ENCODE assay signal across 9 cellular contexts in the genomic region with DNA sequence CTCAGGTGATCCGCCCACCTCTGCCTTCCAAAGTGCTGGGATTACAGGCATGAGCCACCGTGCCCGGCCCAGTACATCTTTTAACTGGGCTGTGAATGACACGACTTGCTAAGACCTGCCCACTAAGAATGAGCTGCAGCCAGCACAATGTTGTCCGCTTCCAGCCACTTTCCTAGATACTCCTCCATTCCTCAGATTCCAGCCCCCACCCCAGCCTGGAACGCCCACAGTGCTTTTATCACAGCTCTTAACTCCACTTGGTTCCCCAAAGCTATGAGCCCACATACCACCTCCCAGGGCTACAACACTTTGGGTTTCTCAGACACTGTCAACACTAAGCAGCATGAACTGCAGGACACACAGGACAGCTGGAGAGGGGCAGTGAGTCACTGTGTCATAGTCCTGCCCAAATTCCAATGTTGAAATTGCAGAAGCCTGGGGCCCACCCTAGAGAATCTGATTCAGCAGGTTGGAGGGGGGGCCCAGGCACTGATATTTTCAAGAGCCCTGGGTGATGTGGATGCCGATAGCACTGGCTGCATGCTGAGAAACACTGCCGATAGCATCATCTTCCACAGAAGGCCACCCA. TPM values are rescaled to one million over a fixed set of nuclear protein-coding genes. Genes with fewer than 3 reads are reported as not detected.
A peak's percentile ranks its signal among the peaks of the same experiment; 100 is the strongest.
DNase-seq lines count a peak whose midpoint lies in the region; ATAC-seq and TF ChIP-seq lines count a peak whose summit lies in the region.
"Had no signal": no experiment of that assay in that cellular context is flagged by ENCODE, and none has a peak within 500 bp of the region (broad histone marks: within the 10 kb centered on the region; RNA-seq: fewer than 3 reads in every experiment).

No MANE protein-coding gene starts in this region.

- ATAC-seq in HG03520 (IDR thresholded peaks at IDR 0.05; ENCODE audit: unreplicated experiment): no peak
- ATAC-seq in GM21723 (IDR thresholded peaks at IDR 0.05; ENCODE audit: unreplicated experiment): no peak

- H3K36me3 ChIP-seq in breast epithelium: no peaks in the 10 kb centered on the region
- no peaks in the 10 kb centered on the region for H3K36me3 ChIP-seq in mucosa of stomach (ENCODE audit: control insufficient read depth, insufficient read depth, low read length)

- TF ChIP-seq CTCF in AG10803 (conservative IDR thresholded peaks at IDR 0.05; ENCODE audit: low read length) (no peak), breast epithelium (IDR thresholded peaks at IDR 0.05) (no peak)

- no peak for TF ChIP-seq POLR2A in breast epithelium (IDR thresholded peaks at IDR 0.05)

- H3K9me3 ChIP-seq in breast epithelium (no peaks in the 10 kb centered on the region), mucosa of stomach (ENCODE audit: control insufficient read depth, low read length) (no peaks in the 10 kb centered on the region)

- H3K4me1 ChIP-seq in breast epithelium: peaks cover 0 to 6% of the 10 kb centered on the region in 2 donors
- H3K4me1 ChIP-seq in mucosa of stomach (ENCODE audit: control insufficient read depth, insufficient read depth, low read length): peaks cover 77% of the 10 kb centered on the region

- H3K27ac ChIP-seq in breast epithelium: peak overlapping the region; percentile 70 to 89

- no peak overlapping the region for H3K4me3 ChIP-seq in AG10803 (ENCODE audit: low read length)
- no peak overlapping the region for H3K4me3 ChIP-seq in breast epithelium
- no peak overlapping the region for H3K4me3 ChIP-seq in mucosa of stomach (ENCODE audit: low read length)

- intact Hi-C loops in breast epithelium (cut with DNase I; ENCODE audit: low total_unique reads): no loop called here

- DNase-seq in AG10803 (ENCODE audit: low read depth) (peak; percentile 59), HS-27A (ENCODE audit: low read depth) (peak; percentile 62), breast epithelium (ENCODE audit: low spot score in 2 of 2) (no peak), RPMI8226 (no peak), activated gamma-delta T cell (lab: John Stamatoyannopoulos, UW) (no peak)
- DNase-seq: stimulated activated CD4-positive, alpha-beta T cell treated with anti-CD3 and anti-CD28 coated beads, Interleukin-1b, Interleukin-23, amount 100 ng/mL, for 48 hours had no signal

- H3K27me3 ChIP-seq in breast epithelium (no peaks in the 10 kb centered on the region), mucosa of stomach (ENCODE audit: control insufficient read depth, insufficient read depth, low read length) (no peaks in the 10 kb centered on the region)

- peak overlapping the region; percentile 65 for H3K9ac ChIP-seq in mucosa of stomach (ENCODE audit: low read length)

RNA-seq across cellular contexts. Expression of a gene that starts 58.0 kb away (rescaled TPM):
- total RNA-seq in breast epithelium: 10 to 100 TPM; 52.4 to 63.9 (median 54.4) TPM

Comparison
In these comparisons a context has a peak if more than half of its experiments do, and no peak if none do; other contexts are left out.
1. DNase-seq: peak in AG10803 (single experiment) and HS-27A (single experiment); none in breast epithelium (0 of 2), RPMI8226 (single experiment) and activated gamma-delta T cell (single experiment).